Comparison of ENCODE assay signal across 22 cellular contexts in the genomic region with DNA sequence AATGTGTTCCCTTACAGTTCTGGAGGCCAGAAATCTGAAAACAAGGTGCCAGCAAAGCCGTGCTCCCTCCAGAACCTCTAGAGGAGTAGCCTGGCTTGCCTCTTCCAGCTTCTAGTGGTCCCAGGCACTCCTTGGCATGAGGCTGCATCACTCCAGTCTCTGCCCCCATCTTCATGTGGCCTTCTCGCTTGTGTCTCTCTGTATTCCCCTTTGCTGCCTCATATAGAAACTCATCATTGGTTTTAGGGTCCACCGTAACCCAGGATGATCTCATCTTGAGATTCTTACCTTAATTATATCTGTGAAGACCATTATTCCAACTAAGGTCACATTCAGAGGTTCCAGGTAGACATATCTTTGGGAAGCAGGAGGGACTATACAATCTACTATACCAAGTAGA.
A peak's percentile ranks its signal among the peaks of the same experiment; 100 is the strongest.
DNase-seq lines count a peak whose midpoint lies in the region; ATAC-seq, FAIRE-seq and TF ChIP-seq lines count a peak whose summit lies in the region.
"Had no signal": no experiment of that assay in that cellular context is flagged by ENCODE, and none has a peak within 500 bp of the region (broad histone marks: within the 10 kb centered on the region; RNA-seq: fewer than 3 reads in every experiment).

No MANE protein-coding gene starts in this region.

- SMC1A ChIA-PET in GM12878 (lab: Charles Lee; ENCODE audit: uncharacterized antibody, unreplicated experiment): interaction anchor here (1.3 kb wide), 1 partner anchor 14 kb away, joined by 4 read pairs; no protein-coding TSS in a partner anchor

- H2AK9ac ChIP-seq in IMR-90 (replicated peaks; ENCODE audit: low read depth, low read length, poor library complexity): peak overlapping the region; percentile 5

- H4K5ac ChIP-seq in IMR-90 (ENCODE audit: low read depth, low read length): no peak overlapping the region

- H3K36me3 ChIP-seq in IMR-90 (ENCODE audit: control insufficient read depth, insufficient read depth, low read length) (no peaks in the 10 kb centered on the region), GM12878 (ENCODE audit: control insufficient read depth in 2 of 2, insufficient read depth in 2 of 2, low read length in 1 of 2) (no peaks in the 10 kb centered on the region), trophoblast cell (ENCODE audit: control insufficient read depth in 1 of 2, insufficient read depth in 2 of 2, low read length in 2 of 2) (no peaks in the 10 kb centered on the region)
- H3K36me3 ChIP-seq: BE2C had no signal

- H2BK5ac ChIP-seq in IMR-90 (ENCODE audit: low read depth, low read length, poor library complexity, severe bottlenecking): no peak overlapping the region
- H2BK5ac ChIP-seq in trophoblast cell (ENCODE audit: low read depth, low read length, poor library complexity): no peak overlapping the region

- no peak overlapping the region for H3K4me3 ChIP-seq in IMR-90 (ENCODE audit: insufficient read depth, low read depth, low read length)
- H3K4me3 ChIP-seq in GM12878: no peak overlapping the region
- no peak overlapping the region for H3K4me3 ChIP-seq in trophoblast cell (ENCODE audit: low read depth, low read length)
- H3K4me3 ChIP-seq: K562 had no signal

- ATAC-seq in GM18907 (IDR thresholded peaks at IDR 0.05; ENCODE audit: unreplicated experiment) (peak; percentile 57), IMR-90 (ENCODE audit: low read depth) (no peak), GM12878 (peak; percentile 82)
- ATAC-seq: K562 had no signal

- H2BK120ac ChIP-seq in IMR-90 (ENCODE audit: low read depth, low read length) (no peak overlapping the region), trophoblast cell (ENCODE audit: insufficient read depth, low read length, poor library complexity) (no peak overlapping the region)

- no peak overlapping the region for H3K4ac ChIP-seq in IMR-90 (ENCODE audit: low read depth, low read length)
- H3K4ac ChIP-seq in trophoblast cell (ENCODE audit: low read depth, low read length): no peak overlapping the region

- dilution Hi-C loops in IMR-90 (cut with HindIII; ENCODE audit: low sequenced_read_pairs, unreplicated experiment): no loop called here

- peak overlapping the region; percentile 61 for H2AK5ac ChIP-seq in IMR-90 (ENCODE audit: low read depth, low read length)
- peak overlapping the region; percentile 38 for H2AK5ac ChIP-seq in trophoblast cell (ENCODE audit: low read length)

- FAIRE-seq in GM12878 (lab: Jason Lieb, UNC): no peak
- FAIRE-seq: GM12891, GM18507, K562 had no signal

- BruUV-seq in IMR-90 (replicated peaks; lab: Mats Ljungman, UMichigan) (no TSS peak), GM12878 (replicated peaks; lab: Mats Ljungman, UMichigan) (no TSS peak)

- no peak overlapping the region for H3K14ac ChIP-seq in IMR-90 (replicated peaks; ENCODE audit: low read depth, low read length)
- no peak overlapping the region for H3K14ac ChIP-seq in trophoblast cell (ENCODE audit: low read length)

- peaks cover 4% of the 10 kb centered on the region; the same call in 1 of the 2 replicates for H3K9me3 ChIP-seq in IMR-90 (ENCODE audit: control insufficient read depth, insufficient read depth, low read length)
- no peaks in the 10 kb centered on the region for H3K9me3 ChIP-seq in GM12878 (replicated peaks; ENCODE audit: control insufficient read depth, insufficient read depth, low read length)
- no peaks in the 10 kb centered on the region for H3K9me3 ChIP-seq in trophoblast cell (ENCODE audit: insufficient read depth, low read depth, low read length)
- H3K9me3 ChIP-seq: BE2C had no signal

- no peak overlapping the region for H2BK20ac ChIP-seq in IMR-90 (ENCODE audit: low read depth, low read length)

- peaks cover 2% of the 10 kb centered on the region; the same call in 1 of the 2 replicates for H3K27me3 ChIP-seq in IMR-90 (ENCODE audit: control insufficient read depth, insufficient read depth, low read length)
- H3K27me3 ChIP-seq in GM12878 (replicated peaks in 1 of 2; ENCODE audit: control insufficient read depth in 2 of 2, insufficient read depth in 2 of 2, low read length in 1 of 2): no peaks in the 10 kb centered on the region
- no peaks in the 10 kb centered on the region for H3K27me3 ChIP-seq in trophoblast cell (ENCODE audit: insufficient read depth, low read length)
- H3K27me3 ChIP-seq: BE2C had no signal

- 100% methylated on average over 1 of the region's 3 CpGs; no CpG with 5 or more reads in 1 of the 2 experiments for WGBS in IMR-90 (ENCODE audit: extremely low coverage in 2 of 2, insufficient read length in 1 of 2), 2 experiments
- 15% methylated on average over 3 of the region's 3 CpGs for WGBS in GM12878 (ENCODE audit: insufficient coverage, insufficient replicate concordance, low lambda C conversion rate, missing lambda C conversion rate)
- WGBS in trophoblast cell (ENCODE audit: extremely low coverage, insufficient coverage, insufficient read length): no CpG with 5 or more reads among the region's 3 CpGs

- H3K23ac ChIP-seq in IMR-90 (ENCODE audit: low read depth, low read length) (no peak overlapping the region), trophoblast cell (ENCODE audit: low read length) (no peak overlapping the region)

- H3K79me2 ChIP-seq in GM12878 (ENCODE audit: control insufficient read depth, insufficient read depth, low read length): no peaks in the 10 kb centered on the region
- no peaks in the 10 kb centered on the region for H3K79me2 ChIP-seq in trophoblast cell (ENCODE audit: control insufficient read depth, insufficient read depth, low read length, poor library complexity)

- POLR2A ChIA-PET in IMR-90 (lab: Charles Lee; ENCODE audit: unreplicated experiment): no interaction called here
- POLR2A ChIA-PET in GM12878 (lab: Charles Lee): no interaction called here
- POLR2A ChIA-PET in HEK293T (lab: Yijun Ruan, JAX): no interaction called here

- H3K4me2 ChIP-seq in IMR-90 (ENCODE audit: low read depth, low read length) (no peak overlapping the region), GM12878 (ENCODE audit: control insufficient read depth, insufficient read depth) (no peak overlapping the region), trophoblast cell (ENCODE audit: low read length) (no peak overlapping the region)

- TF ChIP-seq CTCF in IMR-90 (conservative IDR thresholded peaks at IDR 0.05; ENCODE audit: low read depth, low read length): no peak
- TF ChIP-seq CTCF in GM12878 (IDR thresholded peaks at IDR 0.05 in 2 of 3, conservative IDR thresholded peaks at IDR 0.05 in 1 of 3; ENCODE audit: control insufficient read depth in 2 of 3, extremely low read depth in 1 of 3, insufficient read depth in 1 of 3, low read depth in 3 of 3, low read length in 3 of 3): no peak

- TF ChIP-seq RAD21 in IMR-90 (IDR thresholded peaks at IDR 0.05; ENCODE audit: low read length) (no peak), GM12878 (IDR thresholded peaks at IDR 0.05; ENCODE audit: insufficient read depth, low read depth, low read length) (no peak)

- RAD21 ChIA-PET in GM12878 (lab: Charles Lee; ENCODE audit: unreplicated experiment): no interaction called here

- TF ChIP-seq POLR2A in IMR-90 (IDR thresholded peaks at IDR 0.05; ENCODE audit: low read depth, low read length) (no peak), GM12878 (IDR thresholded peaks at IDR 0.05; ENCODE audit: low read depth, low read length) (no peak)

- H3K27ac ChIP-seq in IMR-90 (ENCODE audit: insufficient read depth, low read length) (no peak overlapping the region), GM12878 (ENCODE audit: control insufficient read depth, insufficient read depth) (no peak overlapping the region), trophoblast cell (ENCODE audit: low read depth, low read length) (no peak overlapping the region)
- H3K27ac ChIP-seq: HL-60 had no signal

- H4K8ac ChIP-seq in IMR-90 (ENCODE audit: low read depth in 2 of 2, low read length in 2 of 2) (no peak overlapping the region), trophoblast cell (ENCODE audit: low read depth, low read length) (no peak overlapping the region)

- no peak overlapping the region for H3K9ac ChIP-seq in IMR-90 (ENCODE audit: low read depth, low read length)
- no peak overlapping the region for H3K9ac ChIP-seq in GM12878 (ENCODE audit: control insufficient read depth, insufficient read depth, low read length)
- H3K9ac ChIP-seq in trophoblast cell (ENCODE audit: low read length): no peak overlapping the region

- H3K18ac ChIP-seq in IMR-90 (ENCODE audit: low read depth, low read length) (no peak overlapping the region), trophoblast cell (ENCODE audit: low read length) (no peak overlapping the region)

- CTCF ChIA-PET in IMR-90 (lab: Yijun Ruan, JAX): no interaction called here
- CTCF ChIA-PET in GM12878 (lab: Yijun Ruan, JAX): no interaction called here
- CTCF ChIA-PET in HEK293T (lab: Yijun Ruan, JAX): no interaction called here

- no peak overlapping the region for H2BK15ac ChIP-seq in IMR-90 (ENCODE audit: low read depth, low read length)

- H2AFZ ChIP-seq in IMR-90 (replicated peaks; ENCODE audit: low read length, poor library complexity) (no peak overlapping the region), GM12878 (ENCODE audit: control insufficient read depth, low read depth, low read length) (no peak overlapping the region), trophoblast cell (ENCODE audit: insufficient read depth, low read length, poor library complexity) (no peak overlapping the region)

- no peak for TF ChIP-seq EP300 in GM12878 (IDR thresholded peaks at IDR 0.05; ENCODE audit: borderline replicate concordance in 1 of 2, control insufficient read depth in 1 of 2, low read depth in 2 of 2, low read length in 2 of 2)

- intact Hi-C loops in IMR-90 (cut with micrococcal nuclease) (no loop called here), GM12878 (cut with micrococcal nuclease; ENCODE audit: unreplicated experiment) (no loop called here)

- H4K12ac ChIP-seq in trophoblast cell (ENCODE audit: low read depth, low read length): no peak overlapping the region

- H3K79me1 ChIP-seq in IMR-90 (ENCODE audit: low read depth in 1 of 2, low read length in 2 of 2) (no peaks in the 10 kb centered on the region), trophoblast cell (ENCODE audit: low read length) (peaks cover 16% of the 10 kb centered on the region)

- H3K4me1 ChIP-seq in IMR-90 (ENCODE audit: control insufficient read depth, insufficient read depth, low read length): no peaks in the 10 kb centered on the region
- H3K4me1 ChIP-seq in GM12878 (ENCODE audit: control insufficient read depth, insufficient read depth, low read length): no peaks in the 10 kb centered on the region
- H3K4me1 ChIP-seq in trophoblast cell (ENCODE audit: control insufficient read depth in 1 of 2, insufficient read depth in 2 of 2, low read length in 2 of 2): no peaks in the 10 kb centered on the region
- H3K4me1 ChIP-seq: BE2C had no signal

- no peaks in the 10 kb centered on the region for H3K9me1 ChIP-seq in IMR-90 (ENCODE audit: insufficient read depth, low read length)

- H2BK12ac ChIP-seq in trophoblast cell (ENCODE audit: low read length): peak overlapping the region; percentile 46

- H4K91ac ChIP-seq in IMR-90 (ENCODE audit: insufficient read depth, low read depth, low read length) (no peak overlapping the region), trophoblast cell (ENCODE audit: low read depth, low read length) (peak overlapping the region; percentile 45)

- in situ Hi-C loops in IMR-90 (cut with MboI; ENCODE audit: low sequenced_read_pairs) (no loop called here), GM12878 (cut with MboI) (no loop called here)

- no peak overlapping the region for H3K56ac ChIP-seq in IMR-90 (ENCODE audit: extremely low read depth, insufficient read depth, low read length)

- DNase-seq in IMR-90: no peak
- no peak for DNase-seq in GM12878 (ENCODE audit: low read depth, low spot score)
- no peak for DNase-seq in trophoblast cell
- no peak for DNase-seq in NCI-H1092 (lab: John Stamatoyannopoulos, UW)
- no peak for DNase-seq in SK-N-DZ (ENCODE audit: low spot score)
- no peak for DNase-seq in HEK293T (ENCODE audit: extremely low spot score)
- DNase-seq: ACHN; BE2C; C1 segment of cervical spinal cord; CD4-positive, CD25-positive, alpha-beta regulatory T cell; CD8-positive, alpha-beta memory T cell; COR-L47; DMS 273 treated with DMSO at 0.1 percent for 48 hours; DND-41; EL; GOT3; H9 had no signal

- H4K20me1 ChIP-seq in IMR-90 (ENCODE audit: insufficient read depth, low read length): no peaks in the 10 kb centered on the region
- no peaks in the 10 kb centered on the region for H4K20me1 ChIP-seq in GM12878 (ENCODE audit: control insufficient read depth, insufficient read depth)
